In the genomic region with DNA sequence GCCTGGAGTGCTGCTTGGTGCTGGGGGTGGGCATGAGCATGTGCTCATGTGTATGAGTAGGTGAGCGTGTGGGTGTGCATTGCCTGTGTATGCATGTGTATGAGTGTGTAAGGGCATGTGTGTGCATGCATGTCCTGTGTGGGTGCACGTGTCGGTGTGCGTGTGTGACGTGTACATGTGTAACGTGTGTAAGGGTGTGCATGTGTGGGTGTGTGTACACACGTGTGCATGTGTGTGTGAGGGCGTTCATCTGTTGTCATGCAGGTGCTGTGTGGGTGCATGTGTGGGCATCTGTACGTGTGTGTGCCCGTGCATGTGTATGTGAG, we compare ENCODE assay signal across 29 cellular contexts. TPM values are rescaled to one million over a fixed set of nuclear protein-coding genes. Genes with fewer than 3 reads are reported as not detected.
DNase-seq lines count a peak whose midpoint lies in the region; ATAC-seq and TF ChIP-seq lines count a peak whose summit lies in the region.
"Had no signal": no experiment of that assay in that cellular context is flagged by ENCODE, and none has a peak within 500 bp of the region (broad histone marks: within the 10 kb centered on the region; RNA-seq: fewer than 3 reads in every experiment).

No MANE protein-coding gene starts in this region.

- no peak overlapping the region for H3K4me3 Mint-ChIP-seq in H9
- peak overlapping the region; percentile 21 for H3K4me3 Mint-ChIP-seq in glutamatergic neuron (ENCODE audit: unreplicated experiment)
- H3K4me3 Mint-ChIP-seq: activated naive CD8-positive, alpha-beta T cell treated with anti-CD3 and anti-CD28 coated beads for 36 hours; activated T-cell treated with anti-CD3 and anti-CD28 coated beads, Interleukin-2, amount 50 U/mL, for 24 hours; T-cell had no signal

- H2BK5ac ChIP-seq in H9 (ENCODE audit: insufficient read length, low read length): no peak overlapping the region

- no peaks in the 10 kb centered on the region for H3K9me3 ChIP-seq in H9 (ENCODE audit: control insufficient read depth, low read depth, low read length)
- H3K9me3 ChIP-seq in stomach: no peaks in the 10 kb centered on the region
- H3K9me3 ChIP-seq: BE2C had no signal

- H4K5ac ChIP-seq in H9 (ENCODE audit: insufficient read length, low read depth, low read length): no peak overlapping the region

- H3T11ph ChIP-seq in H9 (ENCODE audit: low read length): no peak overlapping the region

- peaks cover 2% of the 10 kb centered on the region; the same call in 1 of the 2 replicates for H3K27me3 Mint-ChIP-seq in H9 (ENCODE audit: low read depth)
- peaks cover 21% of the 10 kb centered on the region for H3K27me3 Mint-ChIP-seq in glutamatergic neuron (ENCODE audit: unreplicated experiment)
- H3K27me3 Mint-ChIP-seq: activated naive CD8-positive, alpha-beta T cell treated with anti-CD3 and anti-CD28 coated beads for 36 hours; activated T-cell treated with anti-CD3 and anti-CD28 coated beads, Interleukin-2, amount 50 U/mL, for 24 hours had no signal

- TF ChIP-seq POLR2A in stomach (IDR thresholded peaks at IDR 0.05): no peak

- no peak for TF ChIP-seq EP300 in stomach (IDR thresholded peaks at IDR 0.05)

- H3K9me3 Mint-ChIP-seq in H9 (no peaks in the 10 kb centered on the region), glutamatergic neuron (ENCODE audit: unreplicated experiment) (peaks cover 17% of the 10 kb centered on the region)
- H3K9me3 Mint-ChIP-seq: activated naive CD8-positive, alpha-beta T cell treated with anti-CD3 and anti-CD28 coated beads for 36 hours; activated T-cell treated with anti-CD3 and anti-CD28 coated beads, Interleukin-2, amount 50 U/mL, for 24 hours; T-cell had no signal

- H3K56ac ChIP-seq in H9 (ENCODE audit: insufficient read length, low read depth, low read length): no peak overlapping the region

- no peak overlapping the region for H4K91ac ChIP-seq in H9 (ENCODE audit: insufficient read length, low read depth, low read length)

- H3K18ac ChIP-seq in H9 (ENCODE audit: insufficient read length, low read depth, low read length): no peak overlapping the region

- peak; percentile 20 for ATAC-seq in stimulated activated naive CD8-positive, alpha-beta T cell treated with anti-CD3 and anti-CD28 coated beads, Interleukin-15, Interleukin-2, amounts not matched to agents 100 U/mL and 50 U/mL, for 24 hours
- no peak for ATAC-seq in HG02870 (IDR thresholded peaks at IDR 0.05; ENCODE audit: unreplicated experiment)
- ATAC-seq: left ventricle myocardium superior, T-cell had no signal

- no peak overlapping the region for H2BK15ac ChIP-seq in H9 (ENCODE audit: low read depth, low read length)

- no peak overlapping the region for H2AK5ac ChIP-seq in H9 (ENCODE audit: insufficient read length, low read length)

- H3K4me3 ChIP-seq in stomach: no peak overlapping the region

- H3K9ac ChIP-seq in H9 (ENCODE audit: extremely low read depth, insufficient read length, low read length): no peak overlapping the region

- peaks cover under 1 to 21% (median 8%) of the 10 kb centered on the region in 3 experiments for H3K36me3 Mint-ChIP-seq in H9 (ENCODE audit: insufficient read depth in 1 of 3, low read depth in 3 of 3)
- H3K36me3 Mint-ChIP-seq in glutamatergic neuron (ENCODE audit: unreplicated experiment): no peaks in the 10 kb centered on the region
- H3K36me3 Mint-ChIP-seq: activated naive CD8-positive, alpha-beta T cell treated with anti-CD3 and anti-CD28 coated beads for 36 hours; T-cell had no signal

- H3K4me2 ChIP-seq in H9 (ENCODE audit: insufficient read depth, insufficient read length, low read length): no peak overlapping the region

- H3K23ac ChIP-seq in H9 (ENCODE audit: insufficient read length, low read depth, low read length): no peak overlapping the region

- intact Hi-C loops in stomach (cut with DNase I; ENCODE audit: low total_unique reads): no loop called here

- no peaks in the 10 kb centered on the region for H3K27me3 ChIP-seq in H9 (ENCODE audit: insufficient read depth, low read length)
- H3K27me3 ChIP-seq in stomach: no peaks in the 10 kb centered on the region
- H3K27me3 ChIP-seq: BE2C had no signal

- WGBS in H9 (ENCODE audit: extremely low coverage, insufficient read length, low lambda C conversion rate): no CpG with 5 or more reads among the region's 10 CpGs
- WGBS in stomach, 5 donors: 80 to 86% (median 85%) methylated on average over 10 of the region's 10 CpGs

- no peak overlapping the region for H3K4ac ChIP-seq in H9 (ENCODE audit: low read depth, low read length)

- no peak for TF ChIP-seq CTCF in H9 (conservative IDR thresholded peaks at IDR 0.05)
- no peak for TF ChIP-seq CTCF in glutamatergic neuron (IDR thresholded peaks at IDR 0.05; ENCODE audit: partially characterized antibody, unreplicated experiment)
- TF ChIP-seq CTCF in stomach (IDR thresholded peaks at IDR 0.05): no peak

- no peak overlapping the region for H2BK12ac ChIP-seq in H9 (ENCODE audit: insufficient read length, low read depth, low read length)

- H3K23me2 ChIP-seq in H9 (ENCODE audit: insufficient read length, low read depth, low read length, poor library complexity, severe bottlenecking): no peaks in the 10 kb centered on the region

- peaks cover 2% of the 10 kb centered on the region for H4K20me1 ChIP-seq in H9 (ENCODE audit: control insufficient read depth, insufficient read depth, insufficient read length)

- no peak overlapping the region for H2AFZ ChIP-seq in H9 (ENCODE audit: low read length)

- H3K27ac ChIP-seq in H9 (ENCODE audit: insufficient read length, low read depth, low read length): no peak overlapping the region
- peak overlapping the region; percentile 24 for H3K27ac ChIP-seq in angular gyrus (ENCODE audit: low read depth, low read length)
- H3K27ac ChIP-seq in stomach: peak overlapping the region in 1 of 5 donors; percentile 8

- H3K79me2 ChIP-seq in H9 (ENCODE audit: insufficient read depth, low read length): no peaks in the 10 kb centered on the region

- H4K8ac ChIP-seq in H9 (replicated peaks; ENCODE audit: insufficient read length, low read depth, low read length): no peak overlapping the region

- peaks cover 0 to 47% (median 31%) of the 10 kb centered on the region in 4 donors for H3K36me3 ChIP-seq in stomach
- H3K36me3 ChIP-seq: BE2C had no signal

- no peak overlapping the region for H2BK120ac ChIP-seq in H9 (ENCODE audit: low read depth, low read length, poor library complexity, severe bottlenecking)

- DNase-seq in H9: no peak
- no peak for DNase-seq in glutamatergic neuron
- no peak for DNase-seq in stimulated activated naive CD8-positive, alpha-beta T cell treated with anti-CD3 and anti-CD28 coated beads, Interleukin-15, Interleukin-2, amounts not matched to agents 100 U/mL and 50 U/mL, for 24 hours
- DNase-seq in Ammon's horn (ENCODE audit: low spot score): no peak
- no peak for DNase-seq in stomach
- DNase-seq in RPMI8226: no peak
- DNase-seq: ACHN; activated CD4-positive, alpha-beta T cell treated with anti-CD3 and anti-CD28 coated beads, Interleukin-2, amount 50 U/mL, for 1 hour; activated CD4-positive, CD25-positive, alpha-beta regulatory T cell; activated effector memory CD4-positive, alpha-beta T cell treated with anti-CD3 and anti-CD28 coated beads, Interleukin-2, amount 50 U/mL, for 16 hours; activated naive CD8-positive, alpha-beta T cell treated with anti-CD3 and anti-CD28 coated beads for 36 hours; activated T-cell treated with anti-CD3 and anti-CD28 coated beads, Interleukin-2, amount 50 U/mL, for 24 hours; BE2C; cortex of kidney; DMS153; effector memory CD4-positive, alpha-beta T cell; erythroblast; HCEC 1CT; kidney; left ventricle myocardium superior; NCI-H1436 treated with DMSO at 0.1 percent for 48 hours; NCI-H446; NCI-H82; retina; small intestine; stimulated activated naive CD4-positive, alpha-beta T cell treated with Interleukin-2 at 50 U/mL for 16 hours; T-cell had no signal

- H3K27ac Mint-ChIP-seq in H9 (peak overlapping the region in 2 of 3 experiments; percentile 33 to 88; a peak in 3 of 7 replicates), glutamatergic neuron (ENCODE audit: unreplicated experiment) (peak overlapping the region; percentile 91)
- H3K27ac Mint-ChIP-seq: activated naive CD8-positive, alpha-beta T cell treated with anti-CD3 and anti-CD28 coated beads for 36 hours; activated T-cell treated with anti-CD3 and anti-CD28 coated beads, Interleukin-2, amount 50 U/mL, for 24 hours; T-cell had no signal

- H3K79me1 ChIP-seq in H9 (ENCODE audit: insufficient read depth, low read depth, low read length, poor library complexity, severe bottlenecking): no peaks in the 10 kb centered on the region

- no peak overlapping the region for H3K14ac ChIP-seq in H9 (ENCODE audit: insufficient read depth, low read length)

- H3K4me1 Mint-ChIP-seq in H9 (peaks cover 11 to 13% of the 10 kb centered on the region in 2 experiments), glutamatergic neuron (ENCODE audit: low read depth, unreplicated experiment) (peaks cover 15% of the 10 kb centered on the region)
- H3K4me1 Mint-ChIP-seq: activated naive CD8-positive, alpha-beta T cell treated with anti-CD3 and anti-CD28 coated beads for 36 hours; T-cell had no signal

- H3K4me1 ChIP-seq in H9 (ENCODE audit: insufficient read depth, low read length): no peaks in the 10 kb centered on the region; the same call in 1 of the 2 replicates
- H3K4me1 ChIP-seq in stomach: peaks cover 36 to 53% (median 48%) of the 10 kb centered on the region in 4 donors
- H3K4me1 ChIP-seq: BE2C had no signal

- no peak overlapping the region for H2BK20ac ChIP-seq in H9 (ENCODE audit: low read depth, low read length, poor library complexity, severe bottlenecking)

RNA-seq across cellular contexts. Expression of gene FAM20C, which starts 30.3 kb away (rescaled TPM):
- total RNA-seq in H9 (2021): 57.2 and 62.6 TPM in 2 replicates
- total RNA-seq in glutamatergic neuron (ENCODE audit: unreplicated experiment): 199 TPM
- 10 to 100 TPM; 21.3 to 89.8 (median 49.0) TPM for total RNA-seq in stomach
- polyA plus RNA-seq in stomach: 10 to 100 TPM; 19.1 to 35.2 (median 33.9) TPM
